ENCODE assay signal across 9 cellular contexts in the genomic region with DNA sequence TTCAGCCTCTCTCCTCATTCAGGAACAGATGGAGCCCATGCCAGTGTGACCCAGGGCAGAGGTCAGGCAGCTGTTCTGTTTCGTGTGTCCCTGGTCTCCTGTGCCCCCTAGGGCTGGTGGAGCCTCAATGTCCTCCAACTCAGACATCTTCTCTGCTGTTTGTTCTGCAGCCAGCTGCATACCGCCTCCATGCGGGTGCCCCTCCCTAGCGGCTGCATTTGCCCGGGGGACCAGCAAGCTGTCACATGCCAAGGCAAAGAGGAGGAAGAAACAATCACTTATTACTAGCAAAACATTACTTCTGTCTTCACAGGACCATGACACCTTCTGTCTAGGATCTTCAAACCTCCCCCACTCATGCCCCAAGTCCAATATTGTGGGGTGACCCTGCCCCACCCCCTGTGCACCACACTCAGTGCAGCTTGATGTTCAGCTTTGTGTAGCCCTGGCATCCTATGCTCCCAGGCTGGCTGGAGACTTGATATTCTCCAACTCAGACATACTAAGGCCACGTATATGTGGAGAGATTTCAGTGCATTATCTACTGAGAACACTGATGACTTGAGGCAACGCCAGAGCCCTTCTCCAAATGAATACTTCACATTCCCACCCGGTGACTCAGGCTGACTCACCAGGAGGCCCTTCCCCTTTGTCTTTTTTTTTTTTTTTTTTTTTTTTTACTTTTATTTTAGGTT.
A peak's percentile ranks its signal among the peaks of the same experiment; 100 is the strongest.
DNase-seq lines count a peak whose midpoint lies in the region; ATAC-seq, FAIRE-seq and TF ChIP-seq lines count a peak whose summit lies in the region.
"Had no signal": no experiment of that assay in that cellular context is flagged by ENCODE, and none has a peak within 500 bp of the region (broad histone marks: within the 10 kb centered on the region; RNA-seq: fewer than 3 reads in every experiment).

No MANE protein-coding gene starts in this region.

- peaks cover 6% of the 10 kb centered on the region for H3K9me3 Mint-ChIP-seq in astrocyte (ENCODE audit: unreplicated experiment)

- peak; percentile 37 for FAIRE-seq in astrocyte (lab: Jason Lieb, UNC)

- H3K27me3 Mint-ChIP-seq in astrocyte (ENCODE audit: low read depth, unreplicated experiment), result no peaks in the 10 kb centered on the region
- H3K27me3 Mint-ChIP-seq: activated B cell treated with CpG ODN at 0.5 μM for 24 hours had no signal

- no peaks in the 10 kb centered on the region for H3K9me3 ChIP-seq in astrocyte (ENCODE audit: insufficient read depth, low read depth, low read length)

- POLR2A ChIA-PET in HEK293T (lab: Yijun Ruan, JAX), result no interaction called here

- H3K36me3 Mint-ChIP-seq in astrocyte (ENCODE audit: low read depth, unreplicated experiment), result no peaks in the 10 kb centered on the region

- no peaks in the 10 kb centered on the region for H3K36me3 ChIP-seq in astrocyte (ENCODE audit: insufficient read depth, low read length)

- H3K79me2 ChIP-seq in astrocyte (ENCODE audit: insufficient read depth, low read length), result no peaks in the 10 kb centered on the region

- peak overlapping the region; percentile 75 for H3K27ac ChIP-seq in astrocyte (ENCODE audit: low read depth, low read length)

- ATAC-seq in GM21723 (IDR thresholded peaks at IDR 0.05; ENCODE audit: unreplicated experiment), result no peak
- ATAC-seq in HG02571 (IDR thresholded peaks at IDR 0.05; ENCODE audit: unreplicated experiment), result no peak

- no peaks in the 10 kb centered on the region for H3K27me3 ChIP-seq in astrocyte (ENCODE audit: insufficient read depth, low read length)

- H3K27ac Mint-ChIP-seq in astrocyte (ENCODE audit: unreplicated experiment), result peak overlapping the region; percentile 99
- H3K27ac Mint-ChIP-seq: activated B cell treated with CpG ODN at 0.5 μM for 24 hours had no signal

- no peak for TF ChIP-seq CTCF in astrocyte (IDR thresholded peaks at IDR 0.05; ENCODE audit: insufficient read depth, low read depth, low read length)

- no peaks in the 10 kb centered on the region for H4K20me1 ChIP-seq in astrocyte (ENCODE audit: insufficient read depth, low read length)

- CTCF ChIA-PET in HEK293T (lab: Yijun Ruan, JAX), result interaction anchor here (0.7 kb wide), 1 partner anchor 12 kb away, joined by 4 read pairs; no protein-coding TSS in a partner anchor

- peak overlapping the region; percentile 27 for H3K4me3 ChIP-seq in astrocyte (ENCODE audit: insufficient read depth, low read depth, low read length)

- peaks cover 16% of the 10 kb centered on the region for H3K4me1 ChIP-seq in astrocyte (ENCODE audit: insufficient read depth, low read length)

- H2AFZ ChIP-seq in astrocyte (ENCODE audit: low read depth, low read length), result peak overlapping the region; percentile 54

- DNase-seq in 8988T (peak; percentile 45), HEK293T (ENCODE audit: extremely low spot score) (peak; percentile 29), astrocyte (ENCODE audit: low read depth) (peak; percentile 96), iPS-NIHi11 (ENCODE audit: low spot score) (peak; percentile 77), midbrain (lab: John Stamatoyannopoulos, UW) (no peak), AML-193 (lab: John Stamatoyannopoulos, UW) (no peak)
- DNase-seq: activated B cell treated with CpG ODN at 0.5 μM for 24 hours had no signal

- H3K4me3 Mint-ChIP-seq in astrocyte (ENCODE audit: unreplicated experiment), result peak overlapping the region; percentile 55
- H3K4me3 Mint-ChIP-seq: activated B cell treated with CpG ODN at 0.5 μM for 24 hours had no signal

- H3K4me1 Mint-ChIP-seq in astrocyte (ENCODE audit: low read depth, unreplicated experiment), result peaks cover 29% of the 10 kb centered on the region
- H3K4me1 Mint-ChIP-seq: activated B cell treated with CpG ODN at 0.5 μM for 24 hours had no signal

- peak overlapping the region; percentile 72 for H3K4me2 ChIP-seq in astrocyte (ENCODE audit: low read length)

- peak overlapping the region; percentile 63 for H3K9ac ChIP-seq in astrocyte (ENCODE audit: low read length)

TF ChIP-seq in HEK293T, 16 proteins besides CTCF, POLR2A, EP300 and RAD21:
- TF ChIP-seq TARDBP (IDR thresholded peaks at IDR 0.05) (no peak), FOXK2 (IDR thresholded peaks at IDR 0.05) (no peak), BHLHE40 (IDR thresholded peaks at IDR 0.05; ENCODE audit: borderline replicate concordance) (no peak), FOXM1 (IDR thresholded peaks at IDR 0.05; ENCODE audit: borderline replicate concordance) (no peak), HDGF (IDR thresholded peaks at IDR 0.05; ENCODE audit: borderline replicate concordance) (no peak), FOXA1 (IDR thresholded peaks at IDR 0.05) (no peak), PKNOX1 (IDR thresholded peaks at IDR 0.05) (no peak), L3MBTL2 (conservative IDR thresholded peaks at IDR 0.05) (no peak), NFRKB (IDR thresholded peaks at IDR 0.05) (no peak), SP1 (IDR thresholded peaks at IDR 0.05) (no peak), ARNT (IDR thresholded peaks at IDR 0.05) (no peak)

Comparison
In these comparisons a context has a peak if more than half of its experiments do, and no peak if none do; other contexts are left out.
1. DNase-seq: peak in 8988T (single experiment), HEK293T (single experiment), astrocyte (single experiment) and iPS-NIHi11 (single experiment); none in midbrain (single experiment) and AML-193 (0 of 2).